In the genomic region with DNA sequence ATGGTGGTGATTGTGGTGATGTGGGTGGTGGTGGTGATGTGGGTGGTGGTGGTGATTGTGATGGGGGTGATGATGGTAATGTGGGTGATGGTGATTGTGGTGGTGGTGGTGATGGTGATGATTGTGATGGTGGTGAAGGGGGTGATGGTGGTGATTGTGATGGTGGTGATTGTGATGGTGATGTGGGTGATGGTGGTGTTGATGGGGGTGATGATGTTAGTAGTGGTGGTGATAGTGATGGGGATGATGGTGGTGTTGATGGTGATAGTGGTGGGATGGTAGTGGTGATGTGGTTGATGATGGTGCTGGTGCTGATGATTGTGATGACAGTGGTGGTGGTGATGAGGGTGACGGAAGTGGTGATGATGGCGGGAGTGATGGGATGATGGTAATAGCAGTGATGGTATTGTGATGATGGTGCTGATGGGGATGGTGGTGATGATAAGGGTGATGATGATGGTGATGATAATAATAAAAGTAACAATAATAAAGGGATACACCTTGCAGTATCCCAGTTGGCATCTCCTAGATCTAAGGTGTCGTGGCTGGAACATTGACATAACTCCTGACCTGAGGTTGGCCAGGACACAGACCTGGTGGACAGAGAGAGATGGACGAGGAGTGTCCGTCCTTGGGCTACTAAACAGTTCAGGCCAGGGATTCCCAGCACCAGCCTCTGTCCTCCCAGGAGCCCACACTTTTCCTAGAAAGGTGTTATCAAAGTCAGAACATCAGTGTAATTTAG, we compare ENCODE assay signal across 14 cellular contexts.
"Had no signal": no experiment of that assay in that cellular context is flagged by ENCODE, and none has a peak within 500 bp of the region (broad histone marks: within the 10 kb centered on the region; RNA-seq: fewer than 3 reads in every experiment).

No MANE protein-coding gene starts in this region.

- FAIRE-seq: pancreas had no signal

- DNase-seq: activated CD4-positive, alpha-beta T cell treated with anti-CD3 and anti-CD28 coated beads, Interleukin-2, amount 50 U/mL, for 4 hours; activated CD4-positive, CD25-positive, alpha-beta regulatory T cell; activated naive CD4-positive, alpha-beta T cell treated with anti-CD3 and anti-CD28 coated beads, Interleukin-2, amount 50 U/mL, for 16 hours; amniotic stem cell; body of pancreas; dermis blood vessel endothelial cell; hippocampal formation; pancreas; retina; SIG-M5; stimulated activated CD4-positive, alpha-beta T cell treated with anti-CD3 and anti-CD28 coated beads, Interleukin-4, amount 100 ng/mL, for 4 hours had no signal

- H3K27ac ChIP-seq: body of pancreas, pancreas, skin epidermis, tibial nerve had no signal

- H3K4me3 ChIP-seq: body of pancreas, mucosa of descending colon, pancreas, skin epidermis, tibial nerve had no signal

- H3K9me3 ChIP-seq: body of pancreas, mucosa of descending colon, pancreas, tibial nerve had no signal

- H3K4me1 ChIP-seq: body of pancreas, pancreas had no signal

- H3K27me3 ChIP-seq: body of pancreas, pancreas, tibial nerve had no signal

- ATAC-seq: body of pancreas, mucosa of descending colon, pancreas had no signal
